Comparison of ENCODE assay signal across 19 cellular contexts in genomic region chr1:172607145-172607544, GRCh38. TPM values are rescaled to one million over a fixed set of nuclear protein-coding genes. Genes with fewer than 3 reads are reported as not detected.
A peak's percentile ranks its signal among the peaks of the same experiment; 100 is the strongest.
DNase-seq lines count a peak whose midpoint lies in the region; ATAC-seq, FAIRE-seq and TF ChIP-seq lines count a peak whose summit lies in the region.
"Had no signal": no experiment of that assay in that cellular context is flagged by ENCODE, and none has a peak within 500 bp of the region (broad histone marks: within the 10 kb centered on the region; RNA-seq: fewer than 3 reads in every experiment).

No MANE protein-coding gene starts in this region.

- no peaks in the 10 kb centered on the region for H3K4me1 ChIP-seq in breast epithelium
- H3K4me1 ChIP-seq in GM12878 (ENCODE audit: control insufficient read depth, insufficient read depth, low read length) = no peaks in the 10 kb centered on the region

- RAD21 ChIA-PET in GM12878 (lab: Charles Lee; ENCODE audit: unreplicated experiment) = interaction anchor here (1.5 kb wide), 1 partner anchor 112 kb away, joined by 6 read pairs; no protein-coding TSS in a partner anchor

- DNase-seq in MCF 10A (ENCODE audit: unreplicated experiment) = no peak
- DNase-seq in breast epithelium (ENCODE audit: low spot score in 2 of 2) = no peak
- no peak for DNase-seq in GM12878 (ENCODE audit: low read depth, low spot score)
- no peak for DNase-seq in naive B cell
- no peak for DNase-seq in SKM-1 treated with dmso at 0.1 percent for 144 hours (lab: John Stamatoyannopoulos, UW; ENCODE audit: unreplicated experiment)
- DNase-seq in NCI-H2081 (lab: John Stamatoyannopoulos, UW) = no peak
- DNase-seq in GM03348 (ENCODE audit: low spot score) = no peak
- DNase-seq: COR-L47, DMS53, KBM-7, NCI-H1092 treated with DMSO at 0.1 percent for 48 hours, NCI-H1694, NCI-H446, Right ventricle myocardium superior had no signal

- TF ChIP-seq CTCF in MCF 10A (IDR thresholded peaks at IDR 0.05; ENCODE audit: unreplicated experiment) (no peak), breast epithelium (IDR thresholded peaks at IDR 0.05) (no peak), GM12878 (IDR thresholded peaks at IDR 0.05 in 2 of 3, conservative IDR thresholded peaks at IDR 0.05 in 1 of 3; ENCODE audit: control insufficient read depth in 2 of 3, extremely low read depth in 1 of 3, insufficient read depth in 1 of 3, low read depth in 3 of 3, low read length in 3 of 3) (no peak)

- H3K4me2 ChIP-seq in GM12878 (ENCODE audit: control insufficient read depth, insufficient read depth) = no peak overlapping the region
- H3K4me2 ChIP-seq: GM23338 had no signal

- TF ChIP-seq RAD21 in GM12878 (IDR thresholded peaks at IDR 0.05; ENCODE audit: insufficient read depth, low read depth, low read length) = no peak

- CTCF ChIA-PET in MCF 10A (lab: Yijun Ruan, JAX) (interaction anchor here (0.6 to 6.1 kb wide), 11 partner anchors 9 to 841 kb away, joined by 3 to 220 read pairs (median 4); no protein-coding TSS in a partner anchor), GM12878 (lab: Yijun Ruan, JAX) (interaction anchor here (2.8 kb wide), 1 partner anchor 113 kb away, joined by 19 read pairs; no protein-coding TSS in a partner anchor)

- intact Hi-C loops in MCF 10A (cut with micrococcal nuclease) (no loop called here), breast epithelium (cut with DNase I; ENCODE audit: low total_unique reads) (no loop called here), GM12878 (cut with micrococcal nuclease; ENCODE audit: unreplicated experiment) (no loop called here)

- no peaks in the 10 kb centered on the region for H4K20me1 ChIP-seq in GM12878 (ENCODE audit: control insufficient read depth, insufficient read depth)

- peak; percentile 54 for FAIRE-seq in GM12878 (lab: Jason Lieb, UNC)

- H3K36me3 Mint-ChIP-seq in MCF 10A (ENCODE audit: insufficient read depth, unreplicated experiment) = peaks cover 32% of the 10 kb centered on the region
- peaks cover 7 to 25% of the 10 kb centered on the region in 2 donors for H3K36me3 Mint-ChIP-seq in naive B cell

- TF ChIP-seq POLR2A in breast epithelium (IDR thresholded peaks at IDR 0.05) (no peak), GM12878 (IDR thresholded peaks at IDR 0.05; ENCODE audit: low read depth, low read length) (no peak)

- no peak for TF ChIP-seq EP300 in GM12878 (IDR thresholded peaks at IDR 0.05; ENCODE audit: borderline replicate concordance in 1 of 2, control insufficient read depth in 1 of 2, low read depth in 2 of 2, low read length in 2 of 2)

- no peaks in the 10 kb centered on the region for H3K9me3 Mint-ChIP-seq in MCF 10A (ENCODE audit: unreplicated experiment)
- H3K9me3 Mint-ChIP-seq in naive B cell = no peaks in the 10 kb centered on the region
- H3K9me3 Mint-ChIP-seq: GM23338 had no signal

- SMC1A ChIA-PET in GM12878 (lab: Charles Lee; ENCODE audit: uncharacterized antibody, unreplicated experiment) = interaction anchor here (0.6 to 2.2 kb wide), 2 partner anchors 113 to 156 kb away, joined by 5 to 6 read pairs; no protein-coding TSS in a partner anchor

- in situ Hi-C loops in GM12878 (cut with MboI) = no loop called here

- H3K27ac ChIP-seq in breast epithelium (no peak overlapping the region), GM12878 (ENCODE audit: control insufficient read depth, insufficient read depth) (no peak overlapping the region)
- H3K27ac ChIP-seq: C4-2B, HL-60 had no signal

- H3K36me3 ChIP-seq in breast epithelium (peaks cover 9% of the 10 kb centered on the region), GM12878 (ENCODE audit: control insufficient read depth in 2 of 2, insufficient read depth in 2 of 2, low read length in 1 of 2) (peaks cover 0 to 15% of the 10 kb centered on the region in 2 experiments; a peak in 1 of 4 replicates)

- BruUV-seq in MCF 10A (replicated peaks; lab: Mats Ljungman, UMichigan) = no TSS peak
- BruUV-seq in GM12878 (replicated peaks; lab: Mats Ljungman, UMichigan) = no TSS peak

- H3K27me3 ChIP-seq in breast epithelium (no peaks in the 10 kb centered on the region), GM12878 (replicated peaks in 1 of 2; ENCODE audit: control insufficient read depth in 2 of 2, insufficient read depth in 2 of 2, low read length in 1 of 2) (no peaks in the 10 kb centered on the region)

- POLR2A ChIA-PET in MCF 10A (lab: Yijun Ruan, JAX) = interaction anchor here (0.6 to 1.3 kb wide), 5 partner anchors 18 to 186 kb away, joined by 3 to 5 read pairs (median 3); partner anchors contain the start of gene SUCO
- POLR2A ChIA-PET in GM12878 (lab: Charles Lee) = no interaction called here

- ATAC-seq in GM12878 (no peak), naive B cell (ENCODE audit: low read depth in 2 of 2) (no peak), HG03520 (IDR thresholded peaks at IDR 0.05; ENCODE audit: unreplicated experiment) (no peak)
- ATAC-seq: GM23338 had no signal

- no peak overlapping the region for H3K9ac ChIP-seq in GM12878 (ENCODE audit: control insufficient read depth, insufficient read depth, low read length)

- no peaks in the 10 kb centered on the region for H3K79me2 ChIP-seq in GM12878 (ENCODE audit: control insufficient read depth, insufficient read depth, low read length)

- H3K9me3 ChIP-seq in breast epithelium (no peaks in the 10 kb centered on the region), GM12878 (replicated peaks; ENCODE audit: control insufficient read depth, insufficient read depth, low read length) (no peaks in the 10 kb centered on the region)

- no peak overlapping the region for H3K4me3 ChIP-seq in breast epithelium
- H3K4me3 ChIP-seq in GM12878 = no peak overlapping the region
- H3K4me3 ChIP-seq: GM23338 had no signal

- no peaks in the 10 kb centered on the region for H3K27me3 Mint-ChIP-seq in MCF 10A (ENCODE audit: insufficient read depth, unreplicated experiment)
- no peaks in the 10 kb centered on the region for H3K27me3 Mint-ChIP-seq in naive B cell

- H3K27ac Mint-ChIP-seq in MCF 10A (ENCODE audit: low read depth, unreplicated experiment) = peak overlapping the region; percentile 5
- peak overlapping the region in 4 of 6 donors; percentile 23 to 63 (median 38) for H3K27ac Mint-ChIP-seq in naive B cell
- H3K27ac Mint-ChIP-seq: GM23338 had no signal

- H3K4me1 Mint-ChIP-seq in MCF 10A (ENCODE audit: insufficient read depth, unreplicated experiment) = peaks cover 12% of the 10 kb centered on the region
- H3K4me1 Mint-ChIP-seq in naive B cell = peaks cover 0 to 8% (median 0%) of the 10 kb centered on the region in 3 donors
- H3K4me1 Mint-ChIP-seq: GM23338 had no signal

- no peak overlapping the region for H2AFZ ChIP-seq in GM12878 (ENCODE audit: control insufficient read depth, low read depth, low read length)
- H2AFZ ChIP-seq: GM23338 had no signal

- H3K4me3 Mint-ChIP-seq in MCF 10A (ENCODE audit: unreplicated experiment) (no peak overlapping the region), naive B cell (no peak overlapping the region)
- H3K4me3 Mint-ChIP-seq: GM23338 had no signal

TF ChIP-seq in GM12878, 131 proteins besides CTCF, POLR2A, EP300 and RAD21 (continues in another document):
- TF ChIP-seq, protein P1, sequence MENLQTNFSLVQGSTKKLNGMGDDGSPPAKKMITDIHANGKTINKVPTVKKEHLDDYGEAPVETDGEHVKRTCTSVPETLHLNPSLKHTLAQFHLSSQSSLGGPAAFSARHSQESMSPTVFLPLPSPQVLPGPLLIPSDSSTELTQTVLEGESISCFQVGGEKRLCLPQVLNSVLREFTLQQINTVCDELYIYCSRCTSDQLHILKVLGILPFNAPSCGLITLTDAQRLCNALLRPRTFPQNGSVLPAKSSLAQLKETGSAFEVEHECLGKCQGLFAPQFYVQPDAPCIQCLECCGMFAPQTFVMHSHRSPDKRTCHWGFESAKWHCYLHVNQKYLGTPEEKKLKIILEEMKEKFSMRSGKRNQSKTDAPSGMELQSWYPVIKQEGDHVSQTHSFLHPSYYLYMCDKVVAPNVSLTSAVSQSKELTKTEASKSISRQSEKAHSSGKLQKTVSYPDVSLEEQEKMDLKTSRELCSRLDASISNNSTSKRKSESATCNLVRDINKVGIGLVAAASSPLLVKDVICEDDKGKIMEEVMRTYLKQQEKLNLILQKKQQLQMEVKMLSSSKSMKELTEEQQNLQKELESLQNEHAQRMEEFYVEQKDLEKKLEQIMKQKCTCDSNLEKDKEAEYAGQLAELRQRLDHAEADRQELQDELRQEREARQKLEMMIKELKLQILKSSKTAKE (IDR thresholded peaks at IDR 0.05; ENCODE audit: low read depth, poor library complexity, severe bottlenecking) = no peak
- no peak for TF ChIP-seq ETV6 (conservative IDR thresholded peaks at IDR 0.05 in 1 of 2, IDR thresholded peaks at IDR 0.05 in 1 of 2; ENCODE audit: borderline replicate concordance in 1 of 2, low read depth in 1 of 2)
- no peak for TF ChIP-seq TBL1XR1 (IDR thresholded peaks at IDR 0.05; ENCODE audit: low read depth, low read length)
- no peak for TF ChIP-seq CHD4 (IDR thresholded peaks at IDR 0.05)
- no peak for TF ChIP-seq ASH2L (IDR thresholded peaks at IDR 0.05; ENCODE audit: borderline replicate concordance, low read depth)
- TF ChIP-seq SUPT20H (IDR thresholded peaks at IDR 0.05; ENCODE audit: borderline replicate concordance, control insufficient read depth, low read depth, low read length) = no peak

RNA-seq across cellular contexts. Expression of gene FASLG, which starts 51.8 kb away (rescaled TPM):
- not detected in 2 replicates for total RNA-seq in MCF 10A (2022)
- total RNA-seq in breast epithelium = under 1 TPM in 1 of 3 donors, not detected in 2; 0.44 TPM
- total RNA-seq in GM12878 (2013; cell fraction: nucleolus; rRNA removed) = 0.34 TPM in 1 of 2 replicates, not detected in the other
- total RNA-seq in GM12878 (2014; rRNA removed) = 0.06 and 0.11 TPM in 2 replicates
- total RNA-seq in GM12878 (2014; rRNA removed; fragmentation: Illumina TruSeq; extraction: Trizol) = 0.09 TPM in 1 of 2 replicates, not detected in the other
- 0.10 and 0.21 TPM in 2 replicates for total RNA-seq in GM12878 (2021)
- polyA plus RNA-seq in GM12878 (2011; ENCODE audit: low read depth) = not detected
- polyA plus RNA-seq in GM12878 (2011; rRNA removed) = 4.0 TPM in 2 replicates
- 2.1 and 2.6 TPM in 2 replicates for polyA plus RNA-seq in GM12878 (2011; cell fraction: cytosol; rRNA removed)
- polyA plus RNA-seq in GM12878 (2011; cell fraction: nucleus; rRNA removed) = 3.5 TPM in 2 replicates
- not detected in 2 replicates for polyA plus RNA-seq in GM12878 (2012)
- polyA plus RNA-seq in GM12878 (2014; fragmentation: Illumina TruSeq; extraction: Trizol) = 0.19 and 0.24 TPM in 2 replicates
- under 1 TPM; 0.05 to 0.08 TPM for polyA plus RNA-seq in GM12878 (2014; fragmentation: Nextera tagmentation; extraction: Ambion mirVana)
- 0.11 and 0.32 TPM in 2 replicates for polyA plus RNA-seq in GM12878 (2014; rRNA removed)
- under 1 TPM in 1 of 2 experiments, not detected in 1; 0.08 TPM for polyA plus RNA-seq in GM12878 (2016; fragmentation: Nextera tagmentation; extraction: Ambion mirVana)
- polyA minus RNA-seq in GM12878 (2011; rRNA and poly(A)+ RNA removed) = 2.8 and 3.3 TPM in 2 replicates
- polyA minus RNA-seq in GM12878 (2011; cell fraction: cytosol; rRNA and poly(A)+ RNA removed) = 1.2 TPM in 1 of 2 replicates, not detected in the other
- 3.5 and 5.0 TPM in 2 replicates for polyA minus RNA-seq in GM12878 (2011; cell fraction: nucleus; rRNA and poly(A)+ RNA removed)
- polyA plus RNA-seq in naive B cell (ENCODE audit: low read depth in 6 of 6) = not detected
- total RNA-seq: GM23338, M059J, Right ventricle myocardium superior had no signal
- polyA plus RNA-seq: GM23338 had no signal
